Comparison of ENCODE assay signal across 8 cellular contexts in the genomic region with DNA sequence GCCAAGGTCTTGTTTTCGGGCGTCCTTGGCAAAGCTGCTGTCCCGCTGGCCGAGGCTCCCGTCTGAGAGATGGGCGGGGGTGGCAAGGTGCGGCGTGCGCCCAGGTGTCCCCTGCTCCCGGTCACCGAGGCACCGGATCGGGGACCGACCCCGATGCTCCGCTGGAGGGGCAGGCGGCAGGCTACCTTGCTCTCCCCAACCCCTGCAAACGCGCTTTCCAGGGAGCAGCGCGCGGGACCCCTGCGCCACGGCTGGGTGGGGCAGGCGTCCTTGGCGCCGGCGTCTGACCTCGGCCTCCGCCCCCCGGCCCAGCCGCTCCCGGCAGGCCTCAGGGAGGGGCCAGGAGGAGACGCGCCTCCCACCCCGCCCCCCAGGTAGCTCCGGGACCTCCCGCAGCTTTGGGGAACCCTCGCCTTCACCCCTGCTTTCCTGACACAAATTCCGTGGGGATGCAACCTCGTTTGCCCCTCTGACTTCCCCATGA. TPM values are rescaled to one million over a fixed set of nuclear protein-coding genes. Genes with fewer than 3 reads are reported as not detected.
DNase-seq lines count a peak whose midpoint lies in the region; ATAC-seq and TF ChIP-seq lines count a peak whose summit lies in the region.

No MANE protein-coding gene starts in this region.

- POLR2A ChIA-PET in activated CD8-positive, alpha-beta T cell treated with anti-CD3 and anti-CD28 coated beads, Interleukin-2, amount 10 ng/mL, durations not matched to agents 7 days and 5 days (lab: Charles Lee), result no interaction called here

- ATAC-seq in Right ventricle myocardium superior (ENCODE audit: poor library complexity), result peak; percentile 13
- no peak for ATAC-seq in Right ventricle myocardium inferior
- peak; percentile 3 for ATAC-seq in activated CD8-positive, alpha-beta T cell treated with anti-CD3 and anti-CD28 coated beads, Interleukin-2, amount 10 ng/mL, durations not matched to agents 7 days and 5 days
- ATAC-seq in GM21367 (IDR thresholded peaks at IDR 0.05; ENCODE audit: unreplicated experiment), result no peak

- H3K4me3 Mint-ChIP-seq in activated CD8-positive, alpha-beta T cell treated with anti-CD3 and anti-CD28 coated beads, Interleukin-2, amount 10 ng/mL, durations not matched to agents 7 days and 5 days, result peak overlapping the region; percentile 77

- H3K36me3 Mint-ChIP-seq in activated CD8-positive, alpha-beta T cell treated with anti-CD3 and anti-CD28 coated beads, Interleukin-2, amount 10 ng/mL, durations not matched to agents 7 days and 5 days (ENCODE audit: low read depth), result no peaks in the 10 kb centered on the region

- DNase-seq in Right ventricle myocardium superior, result no peak
- DNase-seq in Right ventricle myocardium inferior (ENCODE audit: missing footprints), result no peak
- DNase-seq in activated CD8-positive, alpha-beta T cell treated with anti-CD3 and anti-CD28 coated beads, Interleukin-2, amount 10 ng/mL, durations not matched to agents 7 days and 5 days, result no peak
- DNase-seq in left ventricle myocardium inferior, result no peak
- peak; percentile 59 for DNase-seq in stimulated activated CD8-positive, alpha-beta memory T cell treated with anti-CD3 and anti-CD28 coated beads, Interleukin-4, amount 100 ng/mL, for 48 hours
- DNase-seq in GF-D8 (lab: John Stamatoyannopoulos, UW), result no peak
- DNase-seq in NOMO-1 (lab: John Stamatoyannopoulos, UW; ENCODE audit: unreplicated experiment in 2 of 2), result no peak

- peaks cover 44% of the 10 kb centered on the region for H3K4me1 Mint-ChIP-seq in activated CD8-positive, alpha-beta T cell treated with anti-CD3 and anti-CD28 coated beads, Interleukin-2, amount 10 ng/mL, durations not matched to agents 7 days and 5 days (ENCODE audit: low read depth)

- CTCF ChIA-PET in activated CD8-positive, alpha-beta T cell treated with anti-CD3 and anti-CD28 coated beads, Interleukin-2, amount 10 ng/mL, durations not matched to agents 7 days and 5 days (lab: Charles Lee), result interaction anchor here (1.0 to 1.3 kb wide), 4 partner anchors 10 to 40 kb away, joined by 3 to 4 read pairs (median 4); partner anchors contain the start of gene NHP2

- peak overlapping the region; percentile 90 for H3K27ac ChIP-seq in left ventricle myocardium inferior (replicated peaks)

- H3K36me3 ChIP-seq in left ventricle myocardium inferior, result no peaks in the 10 kb centered on the region

- peak overlapping the region; percentile 43 for H3K27ac Mint-ChIP-seq in activated CD8-positive, alpha-beta T cell treated with anti-CD3 and anti-CD28 coated beads, Interleukin-2, amount 10 ng/mL, durations not matched to agents 7 days and 5 days

- intact Hi-C loops in Right ventricle myocardium superior (cut with DNase I) (no loop called here), Right ventricle myocardium inferior (cut with DNase I) (loop anchor here (2.0 kb wide), 1 partner anchor 17 kb away; the partner anchor contains the start of gene RMND5B), left ventricle myocardium inferior (cut with micrococcal nuclease) (no loop called here)

- H3K4me3 ChIP-seq in left ventricle myocardium inferior, result peak overlapping the region; percentile 72

- no peaks in the 10 kb centered on the region for H3K9me3 Mint-ChIP-seq in activated CD8-positive, alpha-beta T cell treated with anti-CD3 and anti-CD28 coated beads, Interleukin-2, amount 10 ng/mL, durations not matched to agents 7 days and 5 days (ENCODE audit: insufficient read depth)

- TF ChIP-seq CTCF in left ventricle myocardium inferior (IDR thresholded peaks at IDR 0.05; ENCODE audit: borderline replicate concordance), result no peak

- H3K4me1 ChIP-seq in left ventricle myocardium inferior, result peaks cover 49% of the 10 kb centered on the region

- H3K9me3 ChIP-seq in left ventricle myocardium inferior (replicated peaks), result peaks cover 6% of the 10 kb centered on the region

- peaks cover 78% of the 10 kb centered on the region for H3K27me3 ChIP-seq in left ventricle myocardium inferior (ENCODE audit: low read depth)

- H3K27me3 Mint-ChIP-seq in activated CD8-positive, alpha-beta T cell treated with anti-CD3 and anti-CD28 coated beads, Interleukin-2, amount 10 ng/mL, durations not matched to agents 7 days and 5 days (ENCODE audit: low read depth), result peaks cover 22% of the 10 kb centered on the region

RNA-seq across cellular contexts. Expression of gene N4BP3, which starts 0.6 kb away (rescaled TPM):
- total RNA-seq in Right ventricle myocardium superior (2.7 TPM), Right ventricle myocardium inferior (2.9 TPM), left ventricle myocardium inferior (1.8 TPM)
- total RNA-seq in activated CD8-positive, alpha-beta T cell treated with anti-CD3 and anti-CD28 coated beads, Interleukin-2, amount 10 ng/mL, durations not matched to agents 7 days and 5 days, result 1 to 10 TPM; 5.9 to 6.1 TPM

RNA-seq across cellular contexts. Expression of gene RMND5B, which starts 16.9 kb away (rescaled TPM):
- total RNA-seq in Right ventricle myocardium superior (33.7 TPM), Right ventricle myocardium inferior (35.2 TPM), left ventricle myocardium inferior (38.9 TPM)
- 1 to 10 TPM; 3.8 to 6.0 TPM for total RNA-seq in activated CD8-positive, alpha-beta T cell treated with anti-CD3 and anti-CD28 coated beads, Interleukin-2, amount 10 ng/mL, durations not matched to agents 7 days and 5 days

RNA-seq across cellular contexts. Expression of gene NHP2, which starts 39.8 kb away (rescaled TPM):
- total RNA-seq in Right ventricle myocardium superior, result 75.7 TPM
- total RNA-seq in Right ventricle myocardium inferior, result 79.8 TPM
- total RNA-seq in activated CD8-positive, alpha-beta T cell treated with anti-CD3 and anti-CD28 coated beads, Interleukin-2, amount 10 ng/mL, durations not matched to agents 7 days and 5 days, result 100 to 1,000 TPM; 176 to 184 TPM
- 78.1 TPM for total RNA-seq in left ventricle myocardium inferior

Comparison
In these comparisons a context has a peak if more than half of its experiments do, and no peak if none do; other contexts are left out.
1. ATAC-seq: peak in Right ventricle myocardium superior (single experiment) and activated CD8-positive, alpha-beta T cell treated with anti-CD3 and anti-CD28 coated beads, Interleukin-2, amount 10 ng/mL, durations not matched to agents 7 days and 5 days (single experiment); none in Right ventricle myocardium inferior (single experiment) and GM21367 (single experiment).